ENCODE assay signal across 15 cellular contexts in the genomic region with DNA sequence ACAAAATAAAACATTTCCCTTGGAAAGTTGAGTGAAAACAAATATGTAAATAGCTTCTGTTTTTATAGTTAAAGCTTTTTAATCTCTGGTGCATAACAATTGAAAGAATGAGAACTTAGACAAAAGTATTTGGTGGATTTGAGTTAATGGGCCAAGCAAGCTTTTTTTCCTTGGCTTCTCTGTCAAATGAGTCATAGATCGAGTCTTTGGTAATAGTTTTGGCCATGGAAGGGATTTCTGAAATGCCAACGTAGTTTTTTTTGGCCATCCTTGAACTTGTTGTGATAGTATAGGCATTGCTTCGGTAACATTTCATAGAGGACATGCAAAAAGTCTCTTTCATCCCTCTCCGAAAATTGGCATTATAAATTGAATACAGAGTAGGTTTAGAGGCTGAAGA. TPM values are rescaled to one million over a fixed set of nuclear protein-coding genes. Genes with fewer than 3 reads are reported as not detected.
DNase-seq lines count a peak whose midpoint lies in the region; ATAC-seq and TF ChIP-seq lines count a peak whose summit lies in the region.
"Had no signal": no experiment of that assay in that cellular context is flagged by ENCODE, and none has a peak within 500 bp of the region (broad histone marks: within the 10 kb centered on the region; RNA-seq: fewer than 3 reads in every experiment).

No MANE protein-coding gene starts in this region.

- no peaks in the 10 kb centered on the region for H4K20me1 ChIP-seq in IMR-90 (ENCODE audit: insufficient read depth, low read length)

- no peak for TF ChIP-seq RAD21 in IMR-90 (IDR thresholded peaks at IDR 0.05; ENCODE audit: low read length)

- H3K9me1 ChIP-seq in IMR-90 (ENCODE audit: insufficient read depth, low read length): 0 out of 2 replicates have a peak, but pooled peaks cover 6% of the 10 kb centered on the region

- no TSS peak for BruUV-seq in IMR-90 (replicated peaks; lab: Mats Ljungman, UMichigan)
- no TSS peak for BruUV-seq in MCF 10A (replicated peaks; lab: Mats Ljungman, UMichigan)

- no peak overlapping the region for H3K4me2 ChIP-seq in IMR-90 (ENCODE audit: low read depth, low read length)

- H3K23ac ChIP-seq in IMR-90 (ENCODE audit: low read depth, low read length): no peak overlapping the region

- peak; percentile 35 for ATAC-seq in IMR-90 (ENCODE audit: low read depth)
- ATAC-seq: heart right ventricle had no signal

- H3K9ac ChIP-seq in IMR-90 (ENCODE audit: low read depth, low read length): no peak overlapping the region

- TF ChIP-seq CTCF in IMR-90 (conservative IDR thresholded peaks at IDR 0.05; ENCODE audit: low read depth, low read length) (no peak), MCF 10A (IDR thresholded peaks at IDR 0.05; ENCODE audit: unreplicated experiment) (no peak), kidney epithelial cell (IDR thresholded peaks at IDR 0.05; ENCODE audit: insufficient read depth, low read length, poor library complexity, severe bottlenecking) (no peak), type B pancreatic cell (conservative IDR thresholded peaks at IDR 0.05) (no peak)

- CTCF ChIA-PET in IMR-90 (lab: Yijun Ruan, JAX) (interaction anchor here (1.0 to 1.7 kb wide), 2 partner anchors 9 to 10 kb away, joined by 3 to 5 read pairs; no protein-coding TSS in a partner anchor), MCF 10A (lab: Yijun Ruan, JAX) (interaction anchor here (0.5 to 1.5 kb wide), 7 partner anchors 12 to 1603 kb away, joined by 3 to 6 read pairs (median 4); no protein-coding TSS in a partner anchor)

- no peak overlapping the region for H3K14ac ChIP-seq in IMR-90 (replicated peaks; ENCODE audit: low read depth, low read length)

- POLR2A ChIA-PET in IMR-90 (lab: Charles Lee; ENCODE audit: unreplicated experiment) (no interaction called here), MCF 10A (lab: Yijun Ruan, JAX) (interaction anchor here (0.7 to 1.8 kb wide), 8 partner anchors 38 to 303 kb away, joined by 3 to 8 read pairs (median 4); a partner anchor contains a TSS)

- H3K4ac ChIP-seq in IMR-90 (ENCODE audit: low read depth, low read length): no peak overlapping the region

- no peak overlapping the region for H4K5ac ChIP-seq in IMR-90 (ENCODE audit: low read depth, low read length)

- H3K27ac ChIP-seq in IMR-90 (ENCODE audit: insufficient read depth, low read length): no peak overlapping the region
- H3K27ac ChIP-seq: colonic mucosa, heart right ventricle, SJSA1 had no signal

- H3K27me3 Mint-ChIP-seq in MCF 10A (ENCODE audit: insufficient read depth, unreplicated experiment) (no peaks in the 10 kb centered on the region), type B pancreatic cell (no peaks in the 10 kb centered on the region)
- H3K27me3 Mint-ChIP-seq in T-helper 2 cell treated with Interferon-gamma antibody and Interleukin-4, amounts not matched to agents 5 μg/mL and 100 μg/mL, for 36 hours (ENCODE audit: low read depth): no peaks in the 10 kb centered on the region

- no peaks in the 10 kb centered on the region for H3K9me3 ChIP-seq in IMR-90 (ENCODE audit: control insufficient read depth, insufficient read depth, low read length)
- H3K9me3 ChIP-seq: colonic mucosa, heart right ventricle, SJSA1 had no signal

- H3K36me3 ChIP-seq in IMR-90 (ENCODE audit: control insufficient read depth, insufficient read depth, low read length): no peaks in the 10 kb centered on the region
- no peaks in the 10 kb centered on the region for H3K36me3 ChIP-seq in kidney epithelial cell (ENCODE audit: control insufficient read depth, insufficient read depth, low read length)
- H3K36me3 ChIP-seq: colonic mucosa, heart right ventricle, SJSA1 had no signal

- H3K4me3 ChIP-seq in IMR-90 (ENCODE audit: insufficient read depth, low read depth, low read length): no peak overlapping the region
- H3K4me3 ChIP-seq in kidney epithelial cell (ENCODE audit: low read depth, low read length): no peak overlapping the region
- H3K4me3 ChIP-seq: colonic mucosa, heart right ventricle, SJSA1, skin epidermis had no signal

- H3K4me1 Mint-ChIP-seq in MCF 10A (ENCODE audit: insufficient read depth, unreplicated experiment) (peaks cover 24% of the 10 kb centered on the region), type B pancreatic cell (ENCODE audit: unreplicated experiment) (peaks cover under 1% of the 10 kb centered on the region)
- peaks cover 3% of the 10 kb centered on the region for H3K4me1 Mint-ChIP-seq in T-helper 2 cell treated with Interferon-gamma antibody and Interleukin-4, amounts not matched to agents 5 μg/mL and 100 μg/mL, for 36 hours (ENCODE audit: low read depth)

- no peak overlapping the region for H2BK15ac ChIP-seq in IMR-90 (ENCODE audit: low read depth, low read length)

- WGBS in IMR-90 (ENCODE audit: extremely low coverage in 2 of 2, insufficient read length in 1 of 2), 2 experiments: no CpG with 5 or more reads among the region's 4 CpGs

- H2BK120ac ChIP-seq in IMR-90 (ENCODE audit: low read depth, low read length): no peak overlapping the region

- H3K4me1 ChIP-seq in IMR-90 (ENCODE audit: control insufficient read depth, insufficient read depth, low read length): no peaks in the 10 kb centered on the region
- H3K4me1 ChIP-seq: colonic mucosa had no signal

- dilution Hi-C loops in IMR-90 (cut with HindIII; ENCODE audit: low sequenced_read_pairs, unreplicated experiment): no loop called here

- no peak overlapping the region for H3K56ac ChIP-seq in IMR-90 (ENCODE audit: extremely low read depth, insufficient read depth, low read length)

- H3K79me1 ChIP-seq in IMR-90 (ENCODE audit: low read depth in 1 of 2, low read length in 2 of 2): no peaks in the 10 kb centered on the region

- no peak overlapping the region for H3K18ac ChIP-seq in IMR-90 (ENCODE audit: low read depth, low read length)

- H2AK9ac ChIP-seq in IMR-90 (replicated peaks; ENCODE audit: low read depth, low read length, poor library complexity): no peak overlapping the region

- no peak for TF ChIP-seq POLR2A in IMR-90 (IDR thresholded peaks at IDR 0.05; ENCODE audit: low read depth, low read length)

- no peaks in the 10 kb centered on the region for H3K36me3 Mint-ChIP-seq in MCF 10A (ENCODE audit: insufficient read depth, unreplicated experiment)
- no peaks in the 10 kb centered on the region for H3K36me3 Mint-ChIP-seq in type B pancreatic cell
- H3K36me3 Mint-ChIP-seq in T-helper 2 cell treated with Interferon-gamma antibody and Interleukin-4, amounts not matched to agents 5 μg/mL and 100 μg/mL, for 36 hours (ENCODE audit: low read depth): peaks cover 13% of the 10 kb centered on the region

- intact Hi-C loops in IMR-90 (cut with micrococcal nuclease): no loop called here
- intact Hi-C loops in MCF 10A (cut with micrococcal nuclease): no loop called here

- peak; percentile 83 for DNase-seq in AG08395 (ENCODE audit: low spot score)
- DNase-seq in IMR-90: peak; percentile 76
- peak; percentile 81 for DNase-seq in MCF 10A (ENCODE audit: unreplicated experiment)
- peak; percentile 31 for DNase-seq in kidney epithelial cell (ENCODE audit: low read depth)
- no peak for DNase-seq in type B pancreatic cell (ENCODE audit: extremely low spot score, unreplicated experiment)
- no peak for DNase-seq in HPDE6-E6E7 (ENCODE audit: extremely low spot score)
- DNase-seq in NCI-H187 (lab: John Stamatoyannopoulos, UW): no peak
- DNase-seq in T-helper 2 cell treated with Interferon-gamma antibody and Interleukin-4, amounts not matched to agents 5 μg/mL and 100 μg/mL, for 36 hours (ENCODE audit: low spot score): no peak
- DNase-seq: activated CD4-positive, CD25-positive, alpha-beta regulatory T cell treated with anti-CD3 and anti-CD28 coated beads, Interleukin-2, amount 50 U/mL, for 72 hours; colonic mucosa; GOT3; heart right ventricle; NCI-H524 treated with DMSO at 0.1 percent for 48 hours had no signal

- H4K8ac ChIP-seq in IMR-90 (ENCODE audit: low read depth in 2 of 2, low read length in 2 of 2): no peak overlapping the region

- in situ Hi-C loops in IMR-90 (cut with MboI; ENCODE audit: low sequenced_read_pairs): no loop called here

- H2AFZ ChIP-seq in IMR-90 (replicated peaks; ENCODE audit: low read length, poor library complexity): no peak overlapping the region

- no peak overlapping the region for H2BK5ac ChIP-seq in IMR-90 (ENCODE audit: low read depth, low read length, poor library complexity, severe bottlenecking)

- no peaks in the 10 kb centered on the region for H3K9me3 Mint-ChIP-seq in MCF 10A (ENCODE audit: unreplicated experiment)
- H3K9me3 Mint-ChIP-seq in type B pancreatic cell: no peaks in the 10 kb centered on the region
- no peaks in the 10 kb centered on the region for H3K9me3 Mint-ChIP-seq in T-helper 2 cell treated with Interferon-gamma antibody and Interleukin-4, amounts not matched to agents 5 μg/mL and 100 μg/mL, for 36 hours

- peak overlapping the region; percentile 51 for H3K27ac Mint-ChIP-seq in MCF 10A (ENCODE audit: low read depth, unreplicated experiment)
- H3K27ac Mint-ChIP-seq in type B pancreatic cell: no peak overlapping the region
- no peak overlapping the region for H3K27ac Mint-ChIP-seq in T-helper 2 cell treated with Interferon-gamma antibody and Interleukin-4, amounts not matched to agents 5 μg/mL and 100 μg/mL, for 36 hours

- H2AK5ac ChIP-seq in IMR-90 (ENCODE audit: low read depth, low read length): no peak overlapping the region

- no peaks in the 10 kb centered on the region for H3K27me3 ChIP-seq in IMR-90 (ENCODE audit: control insufficient read depth, insufficient read depth, low read length)
- no peaks in the 10 kb centered on the region for H3K27me3 ChIP-seq in kidney epithelial cell (ENCODE audit: control insufficient read depth, insufficient read depth, low read length)
- H3K27me3 ChIP-seq: colonic mucosa, heart right ventricle, SJSA1 had no signal

- H4K91ac ChIP-seq in IMR-90 (ENCODE audit: insufficient read depth, low read depth, low read length): no peak overlapping the region

- H2BK20ac ChIP-seq in IMR-90 (ENCODE audit: low read depth, low read length): no peak overlapping the region

- H3K4me3 Mint-ChIP-seq in MCF 10A (ENCODE audit: unreplicated experiment) (peak overlapping the region; percentile 46), type B pancreatic cell (no peak overlapping the region)
- H3K4me3 Mint-ChIP-seq in T-helper 2 cell treated with Interferon-gamma antibody and Interleukin-4, amounts not matched to agents 5 μg/mL and 100 μg/mL, for 36 hours: no peak overlapping the region

RNA-seq across cellular contexts. Expression of a gene that starts 34.9 kb away (rescaled TPM):
- total RNA-seq in IMR-90 (2012; rRNA removed) (0.28 and 0.36 TPM in 2 replicates), MCF 10A (2022) (0.93 TPM in 1 of 2 replicates, not detected in the other), kidney epithelial cell (0.27 and 0.84 TPM in 2 replicates), type B pancreatic cell (ENCODE audit: low replicate concordance) (1.6 and 3.6 TPM in 2 replicates)
- 0.12 and 0.17 TPM in 2 replicates for polyA plus RNA-seq in IMR-90 (2012; rRNA removed)
- polyA plus RNA-seq in IMR-90 (2012; cell fraction: cytosol; rRNA removed): not detected in 2 replicates
- polyA plus RNA-seq in IMR-90 (2012; cell fraction: nucleus; rRNA removed; ENCODE audit: low replicate concordance): 0.15 and 0.16 TPM in 2 replicates

RNA-seq across cellular contexts. Expression of a gene that starts 49.4 kb away (rescaled TPM):
- total RNA-seq in IMR-90 (2012; rRNA removed) (19.0 and 32.5 TPM in 2 replicates), MCF 10A (2022) (17.4 and 22.5 TPM in 2 replicates), kidney epithelial cell (19.2 and 21.7 TPM in 2 replicates), type B pancreatic cell (ENCODE audit: low replicate concordance) (11.9 and 21.4 TPM in 2 replicates)
- polyA plus RNA-seq in IMR-90 (2012; rRNA removed): 10.4 and 11.5 TPM in 2 replicates
- 3.6 and 3.7 TPM in 2 replicates for polyA plus RNA-seq in IMR-90 (2012; cell fraction: cytosol; rRNA removed)
- polyA plus RNA-seq in IMR-90 (2012; cell fraction: nucleus; rRNA removed; ENCODE audit: low replicate concordance): 1.3 and 5.0 TPM in 2 replicates

RNA-seq across cellular contexts. Expression of a gene that starts 56.1 kb away (rescaled TPM):
- 17.4 and 28.1 TPM in 2 replicates for total RNA-seq in IMR-90 (2012; rRNA removed)
- 7.9 and 13.9 TPM in 2 replicates for polyA plus RNA-seq in IMR-90 (2012; rRNA removed)
- 8.7 and 9.0 TPM in 2 replicates for polyA plus RNA-seq in IMR-90 (2012; cell fraction: cytosol; rRNA removed)
- 6.1 and 9.4 TPM in 2 replicates for polyA plus RNA-seq in IMR-90 (2012; cell fraction: nucleus; rRNA removed; ENCODE audit: low replicate concordance)
- 33.9 and 41.6 TPM in 2 replicates for total RNA-seq in MCF 10A (2022)
- total RNA-seq in kidney epithelial cell: 25.5 and 26.5 TPM in 2 replicates
- 49.6 and 85.5 TPM in 2 replicates for total RNA-seq in type B pancreatic cell (ENCODE audit: low replicate concordance)

Comparison
In these comparisons a context has a peak if more than half of its experiments do, and no peak if none do; other contexts are left out.
1. DNase-seq: peak in AG08395 (single experiment), IMR-90 (single experiment), MCF 10A (single experiment) and kidney epithelial cell (single experiment); none in type B pancreatic cell (single experiment), HPDE6-E6E7 (single experiment), NCI-H187 (0 of 2) and T-helper 2 cell treated with Interferon-gamma antibody and Interleukin-4, amounts not matched to agents 5 μg/mL and 100 μg/mL, for 36 hours (single experiment).